1 cellular context compared by ENCODE assay signal in the genomic region with DNA sequence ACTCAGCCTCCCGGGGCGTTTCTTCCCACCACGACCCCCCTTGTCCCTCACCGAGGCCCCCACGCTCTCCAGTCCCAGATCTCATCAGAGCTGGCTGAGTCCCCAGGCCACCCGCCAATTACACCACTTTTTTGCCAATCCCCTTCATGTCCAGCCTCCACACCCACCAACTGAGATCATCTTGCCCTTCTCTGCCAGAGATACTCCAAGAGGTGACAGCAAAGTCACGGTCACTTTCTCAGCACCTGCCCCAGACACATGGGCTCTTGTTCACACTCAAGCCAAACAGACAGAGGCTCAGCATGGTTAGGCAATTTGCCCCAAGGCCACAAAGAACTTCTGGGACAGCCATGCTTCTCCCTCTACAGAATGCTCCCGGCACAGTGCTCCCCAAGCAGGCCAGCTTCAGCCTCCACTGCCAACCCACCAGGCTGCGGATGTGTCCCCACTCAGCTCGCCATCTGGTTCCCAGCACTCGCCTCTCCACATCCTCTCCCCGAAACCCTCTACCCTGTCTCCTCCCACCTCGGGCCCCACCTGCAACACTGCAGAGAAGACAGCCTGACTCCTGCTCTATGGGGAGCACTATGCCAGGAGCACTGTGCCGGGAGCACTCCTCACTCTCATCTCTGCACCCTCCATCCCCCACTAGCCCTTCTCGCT.
TF ChIP-seq lines count a peak whose summit lies in the region.

No MANE protein-coding gene starts in this region.

TF ChIP-seq in H1, 55 proteins besides CTCF, POLR2A, EP300 and RAD21:
- TF ChIP-seq CEBPB (IDR thresholded peaks at IDR 0.05; ENCODE audit: low read depth, low read length) (no peak), KDM5A (IDR thresholded peaks at IDR 0.05; ENCODE audit: low read length) (no peak), YY1 (IDR thresholded peaks at IDR 0.05; ENCODE audit: low read depth, low read length) (no peak), TBP (IDR thresholded peaks at IDR 0.05; ENCODE audit: low read depth, low read length) (no peak)
TF ChIP-seq in H1: peak in this region for 0.
